Comparison of ENCODE assay signal across 19 cellular contexts in genomic region chr2:217149087-217149660, GRCh38.
"Had no signal": no experiment of that assay in that cellular context is flagged by ENCODE, and none has a peak within 500 bp of the region (broad histone marks: within the 10 kb centered on the region; RNA-seq: fewer than 3 reads in every experiment).

No MANE protein-coding gene starts in this region.

- H3K27me3 ChIP-seq: esophagus muscularis mucosa, gastroesophageal sphincter, neutrophil, stomach had no signal

- H3K9me3 Mint-ChIP-seq: central memory CD8-positive, alpha-beta T cell; mesothelial cell of epicardium; type B pancreatic cell had no signal

- DNase-seq: cortex of kidney; dorsolateral prefrontal cortex; effector CD8-positive, alpha-beta T cell; glutamatergic neuron; islet precursor cell; mammary epithelial cell; nephron progenitor cell; small intestine; stimulated activated CD4-positive, alpha-beta T cell treated with anti-CD3 and anti-CD28 coated beads, Interleukin-2, amount 100 ng/mL, for 48 hours; stomach; substantia nigra had no signal

- H3K27ac Mint-ChIP-seq: nephron progenitor cell, type B pancreatic cell had no signal

- ATAC-seq: gastroesophageal sphincter, left lobe of liver, sciatic nerve had no signal

- H3K27ac ChIP-seq: dorsolateral prefrontal cortex, esophagus muscularis mucosa, gastroesophageal sphincter, neutrophil, stomach had no signal

- H3K36me3 ChIP-seq: esophagus muscularis mucosa, gastroesophageal sphincter, neutrophil, stomach had no signal

- H3K27me3 Mint-ChIP-seq: central memory CD8-positive, alpha-beta T cell; type B pancreatic cell had no signal

- H3K4me1 ChIP-seq: esophagus muscularis mucosa, gastroesophageal sphincter, stomach had no signal

- H3K4me3 Mint-ChIP-seq: central memory CD8-positive, alpha-beta T cell; mesothelial cell of epicardium; nephron progenitor cell; type B pancreatic cell had no signal

- H3K4me3 ChIP-seq: dorsolateral prefrontal cortex, esophagus muscularis mucosa, gastroesophageal sphincter, stomach had no signal

- H3K4me1 Mint-ChIP-seq: central memory CD8-positive, alpha-beta T cell had no signal

- H3K36me3 Mint-ChIP-seq: mesothelial cell of epicardium, type B pancreatic cell had no signal

- H3K9me3 ChIP-seq: esophagus muscularis mucosa, gastroesophageal sphincter, neutrophil, stomach had no signal
